ENCODE assay signal across 8 cellular contexts in the genomic region with DNA sequence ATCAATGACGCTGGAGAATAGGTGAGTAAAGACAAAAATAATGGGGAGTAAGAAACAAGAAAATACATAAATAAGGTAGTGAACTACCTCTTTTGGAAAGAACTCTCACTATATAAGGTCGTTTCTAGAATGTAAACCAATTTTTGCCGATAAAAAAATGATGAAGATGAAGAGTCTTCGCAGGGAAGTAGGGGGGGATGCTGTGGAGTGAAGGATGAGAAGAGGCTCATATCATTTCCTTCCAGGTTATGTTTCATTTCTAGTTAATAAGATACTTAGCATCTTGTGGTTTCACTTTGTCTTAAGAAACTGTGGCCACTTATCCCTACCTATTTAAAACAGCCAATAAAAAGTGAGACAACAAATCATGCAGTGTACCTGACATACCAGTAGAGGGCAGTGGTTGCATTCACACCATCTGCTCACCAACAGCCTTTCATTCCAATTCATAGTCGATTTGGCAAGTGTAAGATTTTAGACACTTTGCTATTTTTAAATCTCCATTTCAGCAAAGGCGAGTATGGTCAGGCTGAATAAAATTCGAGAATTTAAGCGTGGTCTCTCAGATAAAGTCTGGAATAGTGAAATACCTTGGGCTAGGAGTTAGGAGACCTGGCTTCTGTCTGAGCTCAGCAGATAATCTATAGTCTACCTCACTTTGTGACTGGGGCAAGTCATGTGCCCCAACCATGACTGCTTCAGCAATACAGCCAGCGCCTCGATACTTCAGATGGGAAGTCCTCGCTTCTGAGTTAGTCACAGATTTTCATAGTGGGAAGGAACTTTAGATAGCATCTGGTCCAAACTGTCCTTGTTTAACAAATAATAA. TPM values are rescaled to one million over a fixed set of nuclear protein-coding genes. Genes with fewer than 3 reads are reported as not detected.
DNase-seq lines count a peak whose midpoint lies in the region; ATAC-seq and TF ChIP-seq lines count a peak whose summit lies in the region.

No MANE protein-coding gene starts in this region.

- DNase-seq in AG09319 (ENCODE audit: extremely low read depth, low read depth) (peak; percentile 37), GM13976 (ENCODE audit: low spot score) (peak; percentile 72), NCI-H1417 (lab: John Stamatoyannopoulos, UW) (peak; percentile 40 to 82 (median 48)), T-helper 2 cell (peak in 3 of 5 experiments; percentile 21 to 83 (median 67)), chondrocyte (ENCODE audit: low spot score) (no peak), left kidney (ENCODE audit: low read depth, low spot score) (peak; percentile 71)

- peaks cover 10% of the 10 kb centered on the region for H3K4me1 Mint-ChIP-seq in chondrocyte (ENCODE audit: low read depth)
- H3K4me1 Mint-ChIP-seq in stimulated activated naive CD8-positive, alpha-beta T cell treated with anti-CD3 and anti-CD28 coated beads, Interleukin-15, Interleukin-2, amounts not matched to agents 100 ng/mL and 50 ng/mL, for 24 hours (ENCODE audit: low read depth): peaks cover 58% of the 10 kb centered on the region

- in situ Hi-C loops in GM13976 (cut with MboI; ENCODE audit: low sequenced_read_pairs, unreplicated experiment): loop anchor here (10.0 kb wide), 1 partner anchor 153 kb away; no protein-coding TSS in a partner anchor

- peak; percentile 96 for TF ChIP-seq CTCF in AG09319 (IDR thresholded peaks at IDR 0.05; ENCODE audit: low read depth, low read length)
- TF ChIP-seq CTCF in GM13976 (IDR thresholded peaks at IDR 0.05; ENCODE audit: borderline replicate concordance, control extremely low read depth, extremely low read depth, insufficient read depth, missing control alignments): peak; percentile 79
- TF ChIP-seq CTCF in chondrocyte (IDR thresholded peaks at IDR 0.05): peak; percentile 95

- H3K27me3 Mint-ChIP-seq in chondrocyte (ENCODE audit: low read depth): no peaks in the 10 kb centered on the region
- H3K27me3 Mint-ChIP-seq in stimulated activated naive CD8-positive, alpha-beta T cell treated with anti-CD3 and anti-CD28 coated beads, Interleukin-15, Interleukin-2, amounts not matched to agents 100 ng/mL and 50 ng/mL, for 24 hours: no peaks in the 10 kb centered on the region

- peak; percentile 91 for ATAC-seq in HG02798 (IDR thresholded peaks at IDR 0.05; ENCODE audit: poor library complexity, unreplicated experiment)

- H3K36me3 Mint-ChIP-seq in chondrocyte (ENCODE audit: low read depth): peaks cover 16% of the 10 kb centered on the region
- H3K36me3 Mint-ChIP-seq in stimulated activated naive CD8-positive, alpha-beta T cell treated with anti-CD3 and anti-CD28 coated beads, Interleukin-15, Interleukin-2, amounts not matched to agents 100 ng/mL and 50 ng/mL, for 24 hours (ENCODE audit: low read depth): peaks cover 38% of the 10 kb centered on the region

- H3K27ac Mint-ChIP-seq in chondrocyte (ENCODE audit: unreplicated experiment): no peak overlapping the region
- H3K27ac Mint-ChIP-seq in stimulated activated naive CD8-positive, alpha-beta T cell treated with anti-CD3 and anti-CD28 coated beads, Interleukin-15, Interleukin-2, amounts not matched to agents 100 ng/mL and 50 ng/mL, for 24 hours: peak overlapping the region; percentile 87

- H3K9me3 Mint-ChIP-seq in chondrocyte (ENCODE audit: low read depth): no peaks in the 10 kb centered on the region
- H3K9me3 Mint-ChIP-seq in stimulated activated naive CD8-positive, alpha-beta T cell treated with anti-CD3 and anti-CD28 coated beads, Interleukin-15, Interleukin-2, amounts not matched to agents 100 ng/mL and 50 ng/mL, for 24 hours: no peaks in the 10 kb centered on the region

- no peak overlapping the region for H3K4me3 Mint-ChIP-seq in chondrocyte (ENCODE audit: unreplicated experiment)
- peak overlapping the region; percentile 42 for H3K4me3 Mint-ChIP-seq in stimulated activated naive CD8-positive, alpha-beta T cell treated with anti-CD3 and anti-CD28 coated beads, Interleukin-15, Interleukin-2, amounts not matched to agents 100 ng/mL and 50 ng/mL, for 24 hours

RNA-seq across cellular contexts. Expression of a gene that starts 28.9 kb away (rescaled TPM):
- 32.1 to 42.8 TPM (median 37.3 TPM) in 3 replicates for total RNA-seq in chondrocyte
